Comparison of ENCODE assay signal across 1 cellular context in the genomic region with DNA sequence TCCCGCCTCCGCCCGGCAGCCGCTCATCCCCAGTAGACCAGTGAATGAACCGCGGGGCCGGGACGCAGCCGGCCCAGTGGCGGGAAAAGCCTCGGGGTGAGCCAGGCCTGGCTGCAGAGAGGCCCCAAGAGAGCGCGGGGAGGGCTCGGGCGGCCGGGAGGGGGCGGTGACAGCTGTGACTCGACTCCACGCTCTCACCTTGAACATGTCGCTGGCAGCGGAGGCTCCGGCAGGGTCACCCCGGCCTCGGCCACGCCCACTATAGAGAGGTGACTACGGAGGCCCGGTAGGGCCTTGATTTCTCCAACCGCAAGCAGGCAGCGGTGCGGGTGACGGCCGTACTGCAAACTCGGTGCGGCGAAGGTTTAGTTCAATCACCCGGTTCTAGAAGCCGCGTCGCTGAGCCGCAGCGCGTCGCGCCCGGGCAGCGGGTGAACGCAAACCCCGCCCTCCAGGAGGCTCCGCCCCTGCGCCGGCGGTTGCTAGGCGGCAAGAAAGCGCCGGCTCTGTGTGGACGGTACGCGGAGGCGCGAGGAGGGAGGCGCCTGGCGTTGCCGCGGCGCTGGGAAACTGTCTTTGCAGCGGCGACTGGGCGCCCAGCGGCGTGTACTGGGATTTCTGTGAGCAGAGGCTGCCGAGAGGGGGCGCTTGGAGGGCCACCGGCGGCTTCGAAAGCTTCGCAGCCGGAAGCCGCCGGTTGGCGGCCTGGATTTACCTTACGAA.
TF ChIP-seq lines count a peak whose summit lies in the region.

Gene APOO (minus strand): TSS at position 443 of the 723 bp plus-strand sequence. CDS start 236 bp downstream, at position 207.
Gene CXorf58 (plus strand): TSS at position 511 of the 723 bp plus-strand sequence. CDS start 2,297 bp downstream, outside the sequence.

TF ChIP-seq in HepG2, 621 proteins besides CTCF, POLR2A, EP300 and RAD21 (continued from another document and continues in another):
- TF ChIP-seq, protein P1, sequence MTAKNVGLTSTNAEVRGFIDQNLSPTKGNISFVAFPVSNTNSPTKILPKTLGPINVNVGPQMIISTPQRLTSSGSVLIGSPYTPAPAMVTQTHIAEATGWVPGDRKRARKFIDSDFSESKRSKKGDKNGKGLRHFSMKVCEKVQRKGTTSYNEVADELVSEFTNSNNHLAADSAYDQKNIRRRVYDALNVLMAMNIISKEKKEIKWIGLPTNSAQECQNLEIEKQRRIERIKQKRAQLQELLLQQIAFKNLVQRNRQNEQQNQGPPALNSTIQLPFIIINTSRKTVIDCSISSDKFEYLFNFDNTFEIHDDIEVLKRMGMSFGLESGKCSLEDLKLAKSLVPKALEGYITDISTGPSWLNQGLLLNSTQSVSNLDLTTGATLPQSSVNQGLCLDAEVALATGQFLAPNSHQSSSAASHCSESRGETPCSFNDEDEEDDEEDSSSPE (CRISPR knock-in tag; IDR thresholded peaks at IDR 0.05): peak; percentile 70; the same call in 1 of the 2 replicates
- TF ChIP-seq ZNF770 (CRISPR knock-in tag; IDR thresholded peaks at IDR 0.05) (peak; percentile 49), ZNF883 (CRISPR knock-in tag; IDR thresholded peaks at IDR 0.05; ENCODE audit: not compliant biosample characterization) (no peak), ZNF556 (CRISPR knock-in tag; IDR thresholded peaks at IDR 0.05; ENCODE audit: borderline replicate concordance) (no peak), ZNF253 (CRISPR knock-in tag; IDR thresholded peaks at IDR 0.05; ENCODE audit: borderline replicate concordance) (no peak), ZNF160 (CRISPR knock-in tag; IDR thresholded peaks at IDR 0.05) (no peak), ZNF264 (CRISPR knock-in tag; IDR thresholded peaks at IDR 0.05) (no peak), TAF1 (CRISPR knock-in tag; IDR thresholded peaks at IDR 0.05) (no peak), UBTF (CRISPR knock-in tag; IDR thresholded peaks at IDR 0.05) (0 out of 2 replicates have a peak, but pooled peaks have one; percentile 36), ZNF713 (CRISPR knock-in tag; IDR thresholded peaks at IDR 0.05) (no peak), ZNF562 (CRISPR knock-in tag; IDR thresholded peaks at IDR 0.05; ENCODE audit: borderline replicate concordance) (no peak), SKIL (CRISPR knock-in tag; IDR thresholded peaks at IDR 0.05; ENCODE audit: borderline replicate concordance) (no peak; the same call in 1 of the 2 replicates), RFX1 (IDR thresholded peaks at IDR 0.05) (peak; percentile 82), GMEB1 (CRISPR knock-in tag; IDR thresholded peaks at IDR 0.05; ENCODE audit: borderline replicate concordance) (peak; percentile 77; the same call in 1 of the 2 replicates), KDM5A (IDR thresholded peaks at IDR 0.05; ENCODE audit: borderline replicate concordance, low read length) (no peak; the same call in 1 of the 2 replicates), PHF20 (CRISPR knock-in tag; IDR thresholded peaks at IDR 0.05) (peak; percentile 8; the same call in 1 of the 2 replicates), ZNF772 (CRISPR knock-in tag; IDR thresholded peaks at IDR 0.05) (no peak), ZC3H13 (CRISPR knock-in tag; IDR thresholded peaks at IDR 0.05) (no peak), CREM (IDR thresholded peaks at IDR 0.05) (no peak), CREM (CRISPR knock-in tag; IDR thresholded peaks at IDR 0.05) (no peak), RELA (CRISPR knock-in tag; IDR thresholded peaks at IDR 0.05) (no peak), HIVEP1 (CRISPR knock-in tag; IDR thresholded peaks at IDR 0.05) (no peak), KDM4B (CRISPR knock-in tag; IDR thresholded peaks at IDR 0.05) (no peak), SIX1 (CRISPR knock-in tag; IDR thresholded peaks at IDR 0.05; ENCODE audit: borderline replicate concordance) (no peak)
- TF ChIP-seq, protein P2, sequence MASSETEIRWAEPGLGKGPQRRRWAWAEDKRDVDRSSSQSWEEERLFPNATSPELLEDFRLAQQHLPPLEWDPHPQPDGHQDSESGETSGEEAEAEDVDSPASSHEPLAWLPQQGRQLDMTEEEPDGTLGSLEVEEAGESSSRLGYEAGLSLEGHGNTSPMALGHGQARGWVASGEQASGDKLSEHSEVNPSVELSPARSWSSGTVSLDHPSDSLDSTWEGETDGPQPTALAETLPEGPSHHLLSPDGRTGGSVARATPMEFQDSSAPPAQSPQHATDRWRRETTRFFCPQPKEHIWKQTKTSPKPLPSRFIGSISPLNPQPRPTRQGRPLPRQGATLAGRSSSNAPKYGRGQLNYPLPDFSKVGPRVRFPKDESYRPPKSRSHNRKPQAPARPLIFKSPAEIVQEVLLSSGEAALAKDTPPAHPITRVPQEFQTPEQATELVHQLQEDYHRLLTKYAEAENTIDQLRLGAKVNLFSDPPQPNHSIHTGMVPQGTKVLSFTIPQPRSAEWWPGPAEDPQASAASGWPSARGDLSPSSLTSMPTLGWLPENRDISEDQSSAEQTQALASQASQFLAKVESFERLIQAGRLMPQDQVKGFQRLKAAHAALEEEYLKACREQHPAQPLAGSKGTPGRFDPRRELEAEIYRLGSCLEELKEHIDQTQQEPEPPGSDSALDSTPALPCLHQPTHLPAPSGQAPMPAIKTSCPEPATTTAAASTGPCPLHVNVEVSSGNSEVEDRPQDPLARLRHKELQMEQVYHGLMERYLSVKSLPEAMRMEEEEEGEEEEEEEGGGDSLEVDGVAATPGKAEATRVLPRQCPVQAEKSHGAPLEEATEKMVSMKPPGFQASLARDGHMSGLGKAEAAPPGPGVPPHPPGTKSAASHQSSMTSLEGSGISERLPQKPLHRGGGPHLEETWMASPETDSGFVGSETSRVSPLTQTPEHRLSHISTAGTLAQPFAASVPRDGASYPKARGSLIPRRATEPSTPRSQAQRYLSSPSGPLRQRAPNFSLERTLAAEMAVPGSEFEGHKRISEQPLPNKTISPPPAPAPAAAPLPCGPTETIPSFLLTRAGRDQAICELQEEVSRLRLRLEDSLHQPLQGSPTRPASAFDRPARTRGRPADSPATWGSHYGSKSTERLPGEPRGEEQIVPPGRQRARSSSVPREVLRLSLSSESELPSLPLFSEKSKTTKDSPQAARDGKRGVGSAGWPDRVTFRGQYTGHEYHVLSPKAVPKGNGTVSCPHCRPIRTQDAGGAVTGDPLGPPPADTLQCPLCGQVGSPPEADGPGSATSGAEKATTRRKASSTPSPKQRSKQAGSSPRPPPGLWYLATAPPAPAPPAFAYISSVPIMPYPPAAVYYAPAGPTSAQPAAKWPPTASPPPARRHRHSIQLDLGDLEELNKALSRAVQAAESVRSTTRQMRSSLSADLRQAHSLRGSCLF (CRISPR knock-in tag; IDR thresholded peaks at IDR 0.05; ENCODE audit: borderline replicate concordance): no peak
- TF ChIP-seq, protein P3, sequence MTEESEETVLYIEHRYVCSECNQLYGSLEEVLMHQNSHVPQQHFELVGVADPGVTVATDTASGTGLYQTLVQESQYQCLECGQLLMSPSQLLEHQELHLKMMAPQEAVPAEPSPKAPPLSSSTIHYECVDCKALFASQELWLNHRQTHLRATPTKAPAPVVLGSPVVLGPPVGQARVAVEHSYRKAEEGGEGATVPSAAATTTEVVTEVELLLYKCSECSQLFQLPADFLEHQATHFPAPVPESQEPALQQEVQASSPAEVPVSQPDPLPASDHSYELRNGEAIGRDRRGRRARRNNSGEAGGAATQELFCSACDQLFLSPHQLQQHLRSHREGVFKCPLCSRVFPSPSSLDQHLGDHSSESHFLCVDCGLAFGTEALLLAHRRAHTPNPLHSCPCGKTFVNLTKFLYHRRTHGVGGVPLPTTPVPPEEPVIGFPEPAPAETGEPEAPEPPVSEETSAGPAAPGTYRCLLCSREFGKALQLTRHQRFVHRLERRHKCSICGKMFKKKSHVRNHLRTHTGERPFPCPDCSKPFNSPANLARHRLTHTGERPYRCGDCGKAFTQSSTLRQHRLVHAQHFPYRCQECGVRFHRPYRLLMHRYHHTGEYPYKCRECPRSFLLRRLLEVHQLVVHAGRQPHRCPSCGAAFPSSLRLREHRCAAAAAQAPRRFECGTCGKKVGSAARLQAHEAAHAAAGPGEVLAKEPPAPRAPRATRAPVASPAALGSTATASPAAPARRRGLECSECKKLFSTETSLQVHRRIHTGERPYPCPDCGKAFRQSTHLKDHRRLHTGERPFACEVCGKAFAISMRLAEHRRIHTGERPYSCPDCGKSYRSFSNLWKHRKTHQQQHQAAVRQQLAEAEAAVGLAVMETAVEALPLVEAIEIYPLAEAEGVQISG (CRISPR knock-in tag; IDR thresholded peaks at IDR 0.05): peak; percentile 61
- TF ChIP-seq, protein P4, sequence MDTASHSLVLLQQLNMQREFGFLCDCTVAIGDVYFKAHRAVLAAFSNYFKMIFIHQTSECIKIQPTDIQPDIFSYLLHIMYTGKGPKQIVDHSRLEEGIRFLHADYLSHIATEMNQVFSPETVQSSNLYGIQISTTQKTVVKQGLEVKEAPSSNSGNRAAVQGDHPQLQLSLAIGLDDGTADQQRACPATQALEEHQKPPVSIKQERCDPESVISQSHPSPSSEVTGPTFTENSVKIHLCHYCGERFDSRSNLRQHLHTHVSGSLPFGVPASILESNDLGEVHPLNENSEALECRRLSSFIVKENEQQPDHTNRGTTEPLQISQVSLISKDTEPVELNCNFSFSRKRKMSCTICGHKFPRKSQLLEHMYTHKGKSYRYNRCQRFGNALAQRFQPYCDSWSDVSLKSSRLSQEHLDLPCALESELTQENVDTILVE (CRISPR knock-in tag; IDR thresholded peaks at IDR 0.05): peak; percentile 97
- TF ChIP-seq, protein P5, sequence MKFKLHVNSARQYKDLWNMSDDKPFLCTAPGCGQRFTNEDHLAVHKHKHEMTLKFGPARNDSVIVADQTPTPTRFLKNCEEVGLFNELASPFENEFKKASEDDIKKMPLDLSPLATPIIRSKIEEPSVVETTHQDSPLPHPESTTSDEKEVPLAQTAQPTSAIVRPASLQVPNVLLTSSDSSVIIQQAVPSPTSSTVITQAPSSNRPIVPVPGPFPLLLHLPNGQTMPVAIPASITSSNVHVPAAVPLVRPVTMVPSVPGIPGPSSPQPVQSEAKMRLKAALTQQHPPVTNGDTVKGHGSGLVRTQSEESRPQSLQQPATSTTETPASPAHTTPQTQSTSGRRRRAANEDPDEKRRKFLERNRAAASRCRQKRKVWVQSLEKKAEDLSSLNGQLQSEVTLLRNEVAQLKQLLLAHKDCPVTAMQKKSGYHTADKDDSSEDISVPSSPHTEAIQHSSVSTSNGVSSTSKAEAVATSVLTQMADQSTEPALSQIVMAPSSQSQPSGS (CRISPR knock-in tag; IDR thresholded peaks at IDR 0.05): no peak
- TF ChIP-seq, protein P6, sequence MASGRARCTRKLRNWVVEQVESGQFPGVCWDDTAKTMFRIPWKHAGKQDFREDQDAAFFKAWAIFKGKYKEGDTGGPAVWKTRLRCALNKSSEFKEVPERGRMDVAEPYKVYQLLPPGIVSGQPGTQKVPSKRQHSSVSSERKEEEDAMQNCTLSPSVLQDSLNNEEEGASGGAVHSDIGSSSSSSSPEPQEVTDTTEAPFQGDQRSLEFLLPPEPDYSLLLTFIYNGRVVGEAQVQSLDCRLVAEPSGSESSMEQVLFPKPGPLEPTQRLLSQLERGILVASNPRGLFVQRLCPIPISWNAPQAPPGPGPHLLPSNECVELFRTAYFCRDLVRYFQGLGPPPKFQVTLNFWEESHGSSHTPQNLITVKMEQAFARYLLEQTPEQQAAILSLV (CRISPR knock-in tag; IDR thresholded peaks at IDR 0.05; ENCODE audit: borderline replicate concordance): no peak
